Comparison of ENCODE assay signal across 9 cellular contexts in the genomic region with DNA sequence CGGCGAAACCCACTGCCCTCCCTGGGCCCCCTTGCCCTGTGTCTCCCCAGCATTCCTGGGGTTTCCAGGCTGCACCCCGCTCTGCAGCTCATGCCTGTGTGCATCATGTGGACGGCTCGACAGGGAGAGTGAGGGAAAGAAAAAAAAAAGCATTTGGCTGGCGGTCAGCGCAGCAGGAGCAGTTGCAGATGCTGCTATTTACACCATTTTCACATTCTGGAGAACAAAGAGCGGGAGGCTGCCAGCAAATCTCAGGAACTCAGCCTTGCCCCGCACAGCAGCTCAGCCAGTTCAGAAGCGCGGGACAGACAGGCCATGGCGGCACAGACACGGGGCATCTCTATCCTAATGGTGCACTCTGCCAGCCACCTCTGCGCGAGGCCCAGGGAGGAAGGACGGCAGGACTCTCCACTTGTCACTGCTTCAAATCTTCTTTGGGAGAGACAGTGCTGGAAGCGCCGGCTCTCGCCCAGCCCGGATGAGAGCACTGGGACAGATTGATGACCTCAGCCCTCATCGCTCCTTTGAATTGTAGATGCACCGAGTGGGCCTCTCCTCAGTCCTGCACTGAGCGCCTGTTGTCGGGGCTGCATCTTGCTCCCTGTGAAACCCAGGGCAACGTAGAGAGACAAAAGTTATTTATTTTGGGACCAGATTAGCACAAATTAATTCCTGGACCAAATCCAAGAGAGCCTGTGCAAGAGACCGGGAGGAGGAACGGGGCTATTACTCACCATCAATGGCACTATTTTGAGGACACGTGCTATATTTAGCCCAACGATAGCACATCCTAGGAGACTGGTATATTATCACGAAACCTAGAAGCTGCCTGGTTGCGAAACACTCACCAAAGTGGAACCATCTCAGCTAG.
DNase-seq lines count a peak whose midpoint lies in the region; ATAC-seq and TF ChIP-seq lines count a peak whose summit lies in the region.
"Had no signal": no experiment of that assay in that cellular context is flagged by ENCODE, and none has a peak within 500 bp of the region (broad histone marks: within the 10 kb centered on the region; RNA-seq: fewer than 3 reads in every experiment).

No MANE protein-coding gene starts in this region.

- peak overlapping the region; percentile 55 for H3K9ac ChIP-seq in iPS-18a (ENCODE audit: low read length)
- H3K9ac ChIP-seq in skeletal muscle satellite cell (ENCODE audit: low read depth, low read length) = peak overlapping the region; percentile 80

- H3K9me3 Mint-ChIP-seq in immature natural killer cell = peaks cover 0 to 1% (median 0%) of the 10 kb centered on the region in 6 donors
- H3K9me3 Mint-ChIP-seq in CD8-positive, alpha-beta memory T cell = peaks cover 0 to 3% (median 0%) of the 10 kb centered on the region in 5 donors

- CTCF ChIA-PET in CD8-positive, alpha-beta memory T cell (lab: Charles Lee) = no interaction called here

- no peaks in the 10 kb centered on the region for H3K9me3 ChIP-seq in iPS-18a (ENCODE audit: control insufficient read depth, low read depth, low read length)
- no peaks in the 10 kb centered on the region for H3K9me3 ChIP-seq in skeletal muscle satellite cell (replicated peaks; ENCODE audit: low read length)
- no peaks in the 10 kb centered on the region for H3K9me3 ChIP-seq in CD8-positive, alpha-beta memory T cell (ENCODE audit: low read length)
- H3K9me3 ChIP-seq: Peyer's patch had no signal

- in situ Hi-C loops in astrocyte of the spinal cord (cut with HindIII; ENCODE audit: low sequenced_read_pairs) = no loop called here

- H3K4me1 ChIP-seq in iPS-18a (ENCODE audit: control insufficient read depth, low read depth, low read length) (peaks cover 13% of the 10 kb centered on the region), skeletal muscle satellite cell (ENCODE audit: control insufficient read depth, insufficient read depth, low read length) (peaks cover 25% of the 10 kb centered on the region)
- no peaks in the 10 kb centered on the region for H3K4me1 ChIP-seq in CD8-positive, alpha-beta memory T cell (ENCODE audit: insufficient read depth, low read length)
- H3K4me1 ChIP-seq: Peyer's patch had no signal

- H3K4me3 Mint-ChIP-seq in immature natural killer cell = no peak overlapping the region
- no peak overlapping the region for H3K4me3 Mint-ChIP-seq in CD8-positive, alpha-beta memory T cell

- H3K27me3 ChIP-seq in iPS-18a (ENCODE audit: control insufficient read depth, insufficient read depth, low read length) (no peaks in the 10 kb centered on the region), skeletal muscle satellite cell (ENCODE audit: control insufficient read depth, insufficient read depth, low read length) (no peaks in the 10 kb centered on the region)
- no peaks in the 10 kb centered on the region for H3K27me3 ChIP-seq in CD8-positive, alpha-beta memory T cell (ENCODE audit: insufficient read depth, low read length, poor library complexity, severe bottlenecking)
- H3K27me3 ChIP-seq: Peyer's patch had no signal

- no peak for TF ChIP-seq CTCF in HFF-Myc (IDR thresholded peaks at IDR 0.05; ENCODE audit: low read depth, low read length, missing control alignments)
- no peak for TF ChIP-seq CTCF in astrocyte of the spinal cord (IDR thresholded peaks at IDR 0.05; ENCODE audit: low read depth, low read length)

- DNase-seq in HFF-Myc (ENCODE audit: extremely low read depth, low read depth) = peak; percentile 22
- DNase-seq in astrocyte of the spinal cord (ENCODE audit: low read depth, low spot score) = peak; percentile 71
- DNase-seq in immature natural killer cell = no peak
- no peak for DNase-seq in CD8-positive, alpha-beta memory T cell
- DNase-seq in SIG-M5 treated with dmso at 0.1 percent for 504 hours (lab: John Stamatoyannopoulos, UW; ENCODE audit: unreplicated experiment) = no peak
- DNase-seq: Peyer's patch had no signal

- POLR2A ChIA-PET in CD8-positive, alpha-beta memory T cell (lab: Charles Lee) = no interaction called here

- no peak overlapping the region for H3K27ac Mint-ChIP-seq in immature natural killer cell
- H3K27ac Mint-ChIP-seq in CD8-positive, alpha-beta memory T cell = no peak overlapping the region

- H3K36me3 ChIP-seq in iPS-18a (ENCODE audit: control insufficient read depth, low read depth, low read length) (no peaks in the 10 kb centered on the region), skeletal muscle satellite cell (ENCODE audit: insufficient read depth, low read length) (no peaks in the 10 kb centered on the region)
- no peaks in the 10 kb centered on the region for H3K36me3 ChIP-seq in CD8-positive, alpha-beta memory T cell (ENCODE audit: insufficient read depth, low read length)
- H3K36me3 ChIP-seq: Peyer's patch had no signal

- no peak for ATAC-seq in HG03378 (IDR thresholded peaks at IDR 0.05; ENCODE audit: unreplicated experiment)

- H3K4me2 ChIP-seq in skeletal muscle satellite cell (ENCODE audit: low read length) = peak overlapping the region; percentile 81

- H3K36me3 Mint-ChIP-seq in immature natural killer cell = no peaks in the 10 kb centered on the region
- H3K36me3 Mint-ChIP-seq in CD8-positive, alpha-beta memory T cell = no peaks in the 10 kb centered on the region

- H3K4me3 ChIP-seq in HFF-Myc (replicated peaks; ENCODE audit: low read depth, low read length) (peak overlapping the region; percentile 30), astrocyte of the spinal cord (ENCODE audit: low read depth, low read length) (peak overlapping the region; percentile 35), iPS-18a (ENCODE audit: low read length) (peak overlapping the region; percentile 32), skeletal muscle satellite cell (ENCODE audit: low read length) (peak overlapping the region; percentile 62)
- no peak overlapping the region for H3K4me3 ChIP-seq in CD8-positive, alpha-beta memory T cell (ENCODE audit: low read length)

- H3K27me3 Mint-ChIP-seq in immature natural killer cell (ENCODE audit: low read depth in 3 of 3) = peaks cover 4 to 10% (median 4%) of the 10 kb centered on the region in 3 donors
- H3K27me3 Mint-ChIP-seq in CD8-positive, alpha-beta memory T cell = peaks cover 0 to 4% of the 10 kb centered on the region in 2 donors

- H3K27ac ChIP-seq in iPS-18a (ENCODE audit: low read length) = no peak overlapping the region
- H3K27ac ChIP-seq in CD8-positive, alpha-beta memory T cell (ENCODE audit: low read depth, low read length) = no peak overlapping the region

- H3K4me1 Mint-ChIP-seq in immature natural killer cell = no peaks in the 10 kb centered on the region
- no peaks in the 10 kb centered on the region for H3K4me1 Mint-ChIP-seq in CD8-positive, alpha-beta memory T cell

Comparison
In these comparisons a context has a peak if more than half of its experiments do, and no peak if none do; other contexts are left out.
1. DNase-seq: peak in HFF-Myc (single experiment) and astrocyte of the spinal cord (single experiment); none in immature natural killer cell (0 of 3), CD8-positive, alpha-beta memory T cell (0 of 5) and SIG-M5 treated with dmso at 0.1 percent for 504 hours (single experiment).